8 cellular contexts compared by ENCODE assay signal in genomic region chr17:8288336-8289102, GRCh38. TPM values are rescaled to one million over a fixed set of nuclear protein-coding genes. Genes with fewer than 3 reads are reported as not detected.
DNase-seq lines count a peak whose midpoint lies in the region; ATAC-seq lines count a peak whose summit lies in the region.

Gene RANGRF, plus strand, starts transcription at chr17:8288670. Its CDS starts 119 bp downstream, at chr17:8288789.

- ATAC-seq in GM18511 (IDR thresholded peaks at IDR 0.05; ENCODE audit: unreplicated experiment): peak; percentile 93
- ATAC-seq in HG03095 (IDR thresholded peaks at IDR 0.05; ENCODE audit: unreplicated experiment): peak; percentile 65

- DNase-seq in A172 (ENCODE audit: low spot score) (peak; percentile 70), NCI-H2196 treated with DMSO at 0.1 percent for 48 hours (lab: John Stamatoyannopoulos, UW; ENCODE audit: unreplicated experiment) (peak; percentile 36), caudate nucleus (lab: John Stamatoyannopoulos, UW) (peak; percentile 9 to 94 (median 80)), iris pigment epithelial cell (ENCODE audit: low read depth) (peak; percentile 77)
- peak; percentile 58 to 66 (median 64) for DNase-seq in activated CD4-positive, CD25-positive, alpha-beta regulatory T cell (lab: John Stamatoyannopoulos, UW)
- peak; percentile 57 to 87 for DNase-seq in stimulated activated CD4-positive, alpha-beta T cell treated with anti-CD3 and anti-CD28 coated beads, Interleukin-12 subunit alpha, Interleukin-12 subunit beta, amount 100 ng/mL, for 24 hours (ENCODE audit: low read depth in 2 of 2)

- H3K27ac ChIP-seq in caudate nucleus (ENCODE audit: low read depth, low read length): peak within 1 kb of the TSS; percentile 93

RNA-seq across cellular contexts. Expression of gene RANGRF, which starts in this region (rescaled TPM):
- total RNA-seq in A172 (2014; rRNA removed; shearing (Covaris generic)): 12.1 and 17.4 TPM in 2 replicates

Comparison
In these comparisons a context has a peak if more than half of its experiments do, and no peak if none do; other contexts are left out.
1. Peak in every context shown above with its lines: DNase-seq, ATAC-seq and H3K27ac ChIP-seq.